Comparison of ENCODE assay signal across 13 cellular contexts in the genomic region with DNA sequence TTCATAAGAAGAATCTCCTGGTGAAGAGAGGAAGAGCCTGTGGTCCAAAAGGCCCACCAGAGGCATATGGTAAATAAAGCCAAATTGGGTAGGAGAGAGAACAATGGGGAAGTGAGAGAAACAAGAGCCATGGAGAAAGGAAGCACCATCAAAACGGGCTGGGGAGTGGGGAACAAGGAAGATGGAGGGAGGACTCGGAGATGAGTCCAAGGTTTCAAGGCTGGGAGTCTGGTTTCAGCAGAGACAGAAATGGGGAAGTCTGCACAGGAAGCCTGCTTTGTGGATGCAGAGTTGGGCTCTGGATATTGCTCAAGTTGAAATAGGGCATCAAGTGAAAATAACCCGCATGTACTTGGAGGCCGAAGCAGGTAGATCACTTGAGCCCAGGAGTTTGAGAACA. TPM values are rescaled to one million over a fixed set of nuclear protein-coding genes. Genes with fewer than 3 reads are reported as not detected.
A peak's percentile ranks its signal among the peaks of the same experiment; 100 is the strongest.
DNase-seq lines count a peak whose midpoint lies in the region; ATAC-seq, FAIRE-seq and TF ChIP-seq lines count a peak whose summit lies in the region.
"Had no signal": no experiment of that assay in that cellular context is flagged by ENCODE, and none has a peak within 500 bp of the region (broad histone marks: within the 10 kb centered on the region; RNA-seq: fewer than 3 reads in every experiment).

No MANE protein-coding gene starts in this region.

- H3K4me3 ChIP-seq in left lung = no peak overlapping the region
- H3K4me3 ChIP-seq in kidney (ENCODE audit: low read length in 2 of 2) = no peak overlapping the region
- H3K4me3 ChIP-seq: esophagus squamous epithelium, SK-N-MC had no signal

- peak; percentile 68 for FAIRE-seq in GM12892 (lab: Jason Lieb, UNC)
- no peak for FAIRE-seq in kidney (lab: Jason Lieb, UNC)

- peaks cover 0 to 95% of the 10 kb centered on the region in 2 donors for H3K4me1 ChIP-seq in left lung
- H3K4me1 ChIP-seq in kidney (ENCODE audit: control insufficient read depth in 1 of 2, insufficient read depth in 1 of 2, low read depth in 1 of 2, low read length in 2 of 2) = no peaks in the 10 kb centered on the region

- peaks cover 0 to 11% of the 10 kb centered on the region in 2 donors for H3K27me3 ChIP-seq in left lung

- peak overlapping the region in 1 of 2 donors; percentile 93 for H3K27ac ChIP-seq in left lung
- H3K27ac ChIP-seq in kidney (ENCODE audit: low read depth in 2 of 2, low read length in 2 of 2) = no peak overlapping the region
- H3K27ac ChIP-seq: SK-N-MC had no signal

- no peaks in the 10 kb centered on the region for H3K27me3 Mint-ChIP-seq in activated CD8-positive, alpha-beta T cell treated with anti-CD3 and anti-CD28 coated beads for 36 hours

- peaks cover 96% of the 10 kb centered on the region for H3K4me1 Mint-ChIP-seq in activated CD8-positive, alpha-beta T cell treated with anti-CD3 and anti-CD28 coated beads for 36 hours (ENCODE audit: low read depth)

- POLR2A ChIA-PET in activated CD8-positive, alpha-beta T cell treated with anti-CD3 and anti-CD28 coated beads for 36 hours (lab: Charles Lee) = interaction anchor here (2.1 to 20.0 kb wide), 2 partner anchors 9 to 12 kb away, joined by 8 to 333 read pairs; a partner anchor contains a TSS

- no peaks in the 10 kb centered on the region for H3K9me3 ChIP-seq in left lung
- H3K9me3 ChIP-seq in kidney (ENCODE audit: control insufficient read depth in 1 of 2, low read length in 2 of 2) = no peaks in the 10 kb centered on the region
- H3K9me3 ChIP-seq: esophagus squamous epithelium had no signal

- no peak for TF ChIP-seq CTCF in activated CD8-positive, alpha-beta T cell treated with anti-CD3 and anti-CD28 coated beads for 36 hours (IDR thresholded peaks at IDR 0.05)
- no peak for TF ChIP-seq CTCF in left lung (IDR thresholded peaks at IDR 0.05)
- no peak for TF ChIP-seq CTCF in kidney (IDR thresholded peaks at IDR 0.05; ENCODE audit: borderline replicate concordance, extremely low read depth, insufficient read depth)

- intact Hi-C loops in activated CD8-positive, alpha-beta T cell treated with anti-CD3 and anti-CD28 coated beads for 36 hours (cut with micrococcal nuclease) = no loop called here
- intact Hi-C loops in left lung (cut with DNase I) = no loop called here
- intact Hi-C loops in kidney (cut with DNase I) = no loop called here

- H3K4me3 Mint-ChIP-seq in activated CD8-positive, alpha-beta T cell treated with anti-CD3 and anti-CD28 coated beads for 36 hours = no peak overlapping the region

- no peak for ATAC-seq in activated CD8-positive, alpha-beta T cell treated with anti-CD3 and anti-CD28 coated beads for 36 hours
- ATAC-seq in left lung = peak; percentile 54

- peaks cover 16% of the 10 kb centered on the region for H3K9me3 Mint-ChIP-seq in activated CD8-positive, alpha-beta T cell treated with anti-CD3 and anti-CD28 coated beads for 36 hours

- no peak overlapping the region for H3K9ac ChIP-seq in kidney (ENCODE audit: low read length in 2 of 2)

- CTCF ChIA-PET in activated CD8-positive, alpha-beta T cell treated with anti-CD3 and anti-CD28 coated beads for 36 hours (lab: Charles Lee) = interaction anchor here (0.9 kb wide), 1 partner anchor 36 kb away, joined by 3 read pairs; no protein-coding TSS in a partner anchor

- no peak; the same call in 1 of the 2 replicates for TF ChIP-seq POLR2A in GM12892 (IDR thresholded peaks at IDR 0.05; ENCODE audit: low read depth, low read length)

- DNase-seq in AML-193 (lab: John Stamatoyannopoulos, UW) (peak; percentile 35 to 59), GM12892 (ENCODE audit: insufficient read length) (no peak), left lung (no peak), foreskin melanocyte (no peak), NCI-H446 treated with DMSO at 0.1 percent for 48 hours (lab: John Stamatoyannopoulos, UW) (no peak), NCI-H1436 treated with DMSO at 0.1 percent for 48 hours (lab: John Stamatoyannopoulos, UW) (no peak), kidney (no peak)
- DNase-seq in activated CD8-positive, alpha-beta T cell treated with anti-CD3 and anti-CD28 coated beads for 36 hours = no peak
- DNase-seq: activated CD8-positive, alpha-beta memory T cell treated with anti-CD3 and anti-CD28 coated beads, Interleukin-2, amount 50 U/mL, for 48 hours; esophagus squamous epithelium; MM.1S; stimulated activated naive CD4-positive, alpha-beta T cell treated with Interleukin-2 at 50 U/mL for 16 hours had no signal

- peak overlapping the region; percentile 87 for H3K27ac Mint-ChIP-seq in activated CD8-positive, alpha-beta T cell treated with anti-CD3 and anti-CD28 coated beads for 36 hours

- H3K36me3 Mint-ChIP-seq in activated CD8-positive, alpha-beta T cell treated with anti-CD3 and anti-CD28 coated beads for 36 hours (ENCODE audit: low read depth) = peaks cover 78% of the 10 kb centered on the region

- no peaks in the 10 kb centered on the region for H3K36me3 ChIP-seq in left lung
- no peaks in the 10 kb centered on the region for H3K36me3 ChIP-seq in kidney (ENCODE audit: control insufficient read depth in 1 of 2, insufficient read depth in 2 of 2, low read length in 2 of 2)
- H3K36me3 ChIP-seq: esophagus squamous epithelium had no signal

RNA-seq across cellular contexts. Expression of a gene that starts 9.9 kb away (rescaled TPM):
- polyA plus RNA-seq in GM12892 (2012; ENCODE audit: missing spikeins) = 45.2 TPM
- total RNA-seq in activated CD8-positive, alpha-beta T cell treated with anti-CD3 and anti-CD28 coated beads for 36 hours = 10 to 100 TPM; 46.7 to 50.4 TPM
- total RNA-seq in left lung (10 to 100 TPM; 19.4 to 84.8 TPM), kidney (19.1 TPM)
- polyA plus RNA-seq in kidney (ENCODE audit: insufficient read depth, low read depth, low replicate concordance) = 0.45 TPM

Comparison
In these comparisons a context has a peak if more than half of its experiments do, and no peak if none do; other contexts are left out.
1. DNase-seq: peak in AML-193 (2 of 2); none in GM12892 (single experiment), activated CD8-positive, alpha-beta T cell treated with anti-CD3 and anti-CD28 coated beads for 36 hours (single experiment), left lung (0 of 2), foreskin melanocyte (single experiment), NCI-H446 treated with DMSO at 0.1 percent for 48 hours (single experiment), NCI-H1436 treated with DMSO at 0.1 percent for 48 hours (single experiment) and kidney (single experiment).